29 cellular contexts compared by ENCODE assay signal in genomic region chr3:33977227-33977626, GRCh38.
"Had no signal": no experiment of that assay in that cellular context is flagged by ENCODE, and none has a peak within 500 bp of the region (broad histone marks: within the 10 kb centered on the region; RNA-seq: fewer than 3 reads in every experiment).

No MANE protein-coding gene starts in this region.

- H3K27ac Mint-ChIP-seq: stimulated activated effector memory CD8-positive, alpha-beta T cell treated with anti-CD3 and anti-CD28 coated beads, Interleukin-12 subunit alpha, Interleukin-12 subunit beta, amount 100 ng/mL, for 72 hours; stimulated activated memory B cell treated with anti-CD40 and anti-IgM and Interleukin-4, amounts not matched to agents 10 μg/mL and 1 μg/mL and 100 μg/mL, for 72 hours; stimulated activated naive B cell treated with anti-CD40 and anti-IgM and Interleukin-4, amounts not matched to agents 10 μg/mL and 1 μg/mL and 100 μg/mL, for 72 hours; stimulated activated naive CD8-positive, alpha-beta T cell treated with anti-CD3 and anti-CD28 coated beads, Interleukin-15, amount 100 ng/mL, for 72 hours; stimulated activated naive CD8-positive, alpha-beta T cell treated with anti-CD3 and anti-CD28 coated beads, Interleukin-15, Interleukin-2, amounts not matched to agents 100 ng/mL and 50 ng/mL, for 24 hours; type B pancreatic cell had no signal

- H3K27ac ChIP-seq: stomach, suprapubic skin, testis, thoracic aorta, thyroid gland, tibial artery, tibial nerve, transverse colon, upper lobe of left lung, upper lobe of right lung, uterus, vagina had no signal

- FAIRE-seq: urothelium cell line had no signal

- H3K27me3 Mint-ChIP-seq: stimulated activated naive CD8-positive, alpha-beta T cell treated with anti-CD3 and anti-CD28 coated beads, Interleukin-15, amount 100 ng/mL, for 72 hours; stimulated activated naive CD8-positive, alpha-beta T cell treated with anti-CD3 and anti-CD28 coated beads, Interleukin-15, Interleukin-2, amounts not matched to agents 100 ng/mL and 50 ng/mL, for 24 hours; type B pancreatic cell had no signal

- H3K9me3 ChIP-seq: stomach, suprapubic skin, testis, thoracic aorta, thyroid gland, tibial artery, tibial nerve, transverse colon, upper lobe of left lung, upper lobe of right lung, uterus, vagina had no signal

- H3K4me1 ChIP-seq: stomach, suprapubic skin, testis, thyroid gland, tibial artery, tibial nerve, transverse colon, upper lobe of left lung, upper lobe of right lung, uterus, vagina had no signal

- H3K4me1 Mint-ChIP-seq: stimulated activated effector memory CD8-positive, alpha-beta T cell treated with anti-CD3 and anti-CD28 coated beads, Interleukin-12 subunit alpha, Interleukin-12 subunit beta, amount 100 ng/mL, for 72 hours; stimulated activated memory B cell treated with anti-CD40 and anti-IgM and Interleukin-4, amounts not matched to agents 10 μg/mL and 1 μg/mL and 100 μg/mL, for 72 hours; stimulated activated naive B cell treated with anti-CD40 and anti-IgM and Interleukin-4, amounts not matched to agents 10 μg/mL and 1 μg/mL and 100 μg/mL, for 72 hours; stimulated activated naive CD8-positive, alpha-beta T cell treated with anti-CD3 and anti-CD28 coated beads, Interleukin-15, amount 100 ng/mL, for 72 hours had no signal

- ATAC-seq: stimulated activated effector memory CD8-positive, alpha-beta T cell treated with anti-CD3 and anti-CD28 coated beads, Interleukin-12 subunit alpha, Interleukin-12 subunit beta, amount 100 ng/mL, for 72 hours; stimulated activated memory B cell treated with anti-CD40 and anti-IgM and Interleukin-4, amounts not matched to agents 10 μg/mL and 1 μg/mL and 100 μg/mL, for 72 hours; stimulated activated naive B cell treated with anti-CD40 and anti-IgM and Interleukin-4, amounts not matched to agents 10 μg/mL and 1 μg/mL and 100 μg/mL, for 72 hours; stimulated activated naive CD8-positive, alpha-beta T cell treated with anti-CD3 and anti-CD28 coated beads, Interleukin-15, amount 100 ng/mL, for 72 hours; stimulated activated naive CD8-positive, alpha-beta T cell treated with anti-CD3 and anti-CD28 coated beads, Interleukin-15, Interleukin-2, amounts not matched to agents 100 U/mL and 50 U/mL, for 24 hours; upper lobe of right lung had no signal

- H3K27me3 ChIP-seq: stomach, suprapubic skin, testis, thyroid gland, tibial artery, tibial nerve, transverse colon, upper lobe of left lung, upper lobe of right lung, uterus, vagina had no signal

- DNase-seq: stimulated activated CD4-positive, alpha-beta T cell treated with anti-CD3 and anti-CD28 coated beads, Interleukin-2, amount 100 ng/mL, for 48 hours; stimulated activated CD4-positive, alpha-beta T cell treated with anti-CD3 and anti-CD28 coated beads, Interleukin-4, amount 100 ng/mL, for 1 hour; stimulated activated CD4-positive, alpha-beta T cell treated with anti-CD3 and anti-CD28 coated beads, Interleukin-4, amount 100 ng/mL, for 24 hours; stimulated activated CD4-positive, alpha-beta T cell treated with anti-CD3 and anti-CD28 coated beads, Interleukin-4, amount 100 ng/mL, for 4 hours; stimulated activated CD8-positive, alpha-beta memory T cell treated with anti-CD3 and anti-CD28 coated beads, Interleukin-4, amount 100 ng/mL, for 48 hours; stimulated activated naive B cell treated with anti-CD40 and anti-IgM and Interleukin-4, amounts not matched to agents 10 μg/mL and 1 μg/mL and 100 μg/mL, for 72 hours; stimulated activated naive CD4-positive, alpha-beta T cell; stimulated activated naive CD4-positive, alpha-beta T cell treated with Interleukin-2 at 50 U/mL for 16 hours; stimulated activated naive CD8-positive, alpha-beta T cell treated with anti-CD3 and anti-CD28 coated beads, Interleukin-15, amount 100 ng/mL, for 72 hours; stimulated activated naive CD8-positive, alpha-beta T cell treated with anti-CD3 and anti-CD28 coated beads, Interleukin-15, Interleukin-2, amounts not matched to agents 100 U/mL and 50 U/mL, for 24 hours; stomach; substantia nigra; testis; thyroid gland; tibial artery; transverse colon; trophoblast cell; upper lobe of left lung; upper lobe of right lung; uterus had no signal

- H3K4me3 ChIP-seq: stomach, suprapubic skin, testis, thoracic aorta, thyroid gland, tibial artery, tibial nerve, transverse colon, upper lobe of left lung, upper lobe of right lung, uterus, vagina had no signal

- H3K36me3 ChIP-seq: stomach, suprapubic skin, thoracic aorta, thyroid gland, tibial artery, tibial nerve, transverse colon, upper lobe of left lung, upper lobe of right lung, uterus, vagina had no signal

- H3K36me3 Mint-ChIP-seq: stimulated activated effector memory CD8-positive, alpha-beta T cell treated with anti-CD3 and anti-CD28 coated beads, Interleukin-12 subunit alpha, Interleukin-12 subunit beta, amount 100 ng/mL, for 72 hours; stimulated activated memory B cell treated with anti-CD40 and anti-IgM and Interleukin-4, amounts not matched to agents 10 μg/mL and 1 μg/mL and 100 μg/mL, for 72 hours; stimulated activated naive B cell treated with anti-CD40 and anti-IgM and Interleukin-4, amounts not matched to agents 10 μg/mL and 1 μg/mL and 100 μg/mL, for 72 hours; type B pancreatic cell had no signal

- H3K9me3 Mint-ChIP-seq: stimulated activated effector memory CD8-positive, alpha-beta T cell treated with anti-CD3 and anti-CD28 coated beads, Interleukin-12 subunit alpha, Interleukin-12 subunit beta, amount 100 ng/mL, for 72 hours; stimulated activated naive B cell treated with anti-CD40 and anti-IgM and Interleukin-4, amounts not matched to agents 10 μg/mL and 1 μg/mL and 100 μg/mL, for 72 hours; stimulated activated naive CD8-positive, alpha-beta T cell treated with anti-CD3 and anti-CD28 coated beads, Interleukin-15, amount 100 ng/mL, for 72 hours; stimulated activated naive CD8-positive, alpha-beta T cell treated with anti-CD3 and anti-CD28 coated beads, Interleukin-15, Interleukin-2, amounts not matched to agents 100 ng/mL and 50 ng/mL, for 24 hours; type B pancreatic cell had no signal

- H3K4me3 Mint-ChIP-seq: stimulated activated effector memory CD8-positive, alpha-beta T cell treated with anti-CD3 and anti-CD28 coated beads, Interleukin-12 subunit alpha, Interleukin-12 subunit beta, amount 100 ng/mL, for 72 hours; stimulated activated memory B cell treated with anti-CD40 and anti-IgM and Interleukin-4, amounts not matched to agents 10 μg/mL and 1 μg/mL and 100 μg/mL, for 72 hours; stimulated activated naive B cell treated with anti-CD40 and anti-IgM and Interleukin-4, amounts not matched to agents 10 μg/mL and 1 μg/mL and 100 μg/mL, for 72 hours; stimulated activated naive CD8-positive, alpha-beta T cell treated with anti-CD3 and anti-CD28 coated beads, Interleukin-15, amount 100 ng/mL, for 72 hours; stimulated activated naive CD8-positive, alpha-beta T cell treated with anti-CD3 and anti-CD28 coated beads, Interleukin-15, Interleukin-2, amounts not matched to agents 100 ng/mL and 50 ng/mL, for 24 hours; type B pancreatic cell had no signal
